In the genomic region with DNA sequence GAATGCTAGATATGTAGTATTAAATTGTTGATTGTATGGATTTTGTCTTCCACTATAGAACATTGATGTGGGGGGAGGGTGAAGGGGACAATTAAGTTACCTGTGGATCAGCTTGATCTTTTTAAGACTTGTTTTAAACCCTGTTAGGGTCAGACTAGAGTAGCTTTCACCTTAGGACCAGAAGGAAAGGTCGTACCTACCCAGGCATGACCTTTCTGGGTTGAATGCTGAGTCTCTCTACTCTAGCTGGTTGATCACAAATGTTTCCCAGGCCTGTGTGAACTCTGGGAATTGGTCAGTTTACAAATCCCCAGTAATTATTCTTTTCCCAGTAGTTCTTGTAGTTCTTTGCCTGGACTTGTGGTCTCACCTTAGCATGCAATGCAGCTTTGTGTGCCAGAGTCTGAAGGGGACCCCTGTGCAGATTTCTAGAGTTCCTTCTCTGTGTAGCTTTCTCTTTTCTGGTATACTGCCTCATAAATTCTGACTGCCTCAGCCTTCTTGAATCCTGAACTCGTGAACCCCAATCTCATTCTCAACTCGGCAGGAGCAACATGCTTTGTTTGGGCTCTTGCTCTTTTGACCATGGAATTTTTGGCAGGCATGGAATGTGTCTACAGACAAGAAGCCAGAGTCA, we compare ENCODE assay signal across 11 cellular contexts. TPM values are rescaled to one million over a fixed set of nuclear protein-coding genes. Genes with fewer than 3 reads are reported as not detected.
DNase-seq lines count a peak whose midpoint lies in the region; ATAC-seq, FAIRE-seq and TF ChIP-seq lines count a peak whose summit lies in the region.
"Had no signal": no experiment of that assay in that cellular context is flagged by ENCODE, and none has a peak within 500 bp of the region (broad histone marks: within the 10 kb centered on the region; RNA-seq: fewer than 3 reads in every experiment).

No MANE protein-coding gene starts in this region.

- H3K9me3 ChIP-seq in thoracic aorta (no peaks in the 10 kb centered on the region), right cardiac atrium (ENCODE audit: control insufficient read depth, low read length) (no peaks in the 10 kb centered on the region)

- WGBS in right cardiac atrium = 60% methylated on average over 3 of the region's 3 CpGs

- peak; percentile 34 for ATAC-seq in activated CD8-positive, alpha-beta memory T cell treated with anti-CD3 and anti-CD28 coated beads, Interleukin-2, amount 10 ng/mL, durations not matched to agents 7 days and 5 days
- peak in 1 of 2 donors; percentile 47 for ATAC-seq in activated naive CD4-positive, alpha-beta T cell treated with anti-CD3 and anti-CD28 coated beads, Interleukin-2, amount 50 U/mL, for 72 hours
- ATAC-seq in thoracic aorta (ENCODE audit: insufficient number of reproducible peaks, low FRiP score, low read depth) = no peak
- ATAC-seq in right cardiac atrium = no peak
- no peak for ATAC-seq in HG03571 (IDR thresholded peaks at IDR 0.05; ENCODE audit: unreplicated experiment)

- intact Hi-C loops in right cardiac atrium (cut with DNase I) = no loop called here

- peak overlapping the region; percentile 82 for H3K27ac Mint-ChIP-seq in activated CD8-positive, alpha-beta memory T cell treated with anti-CD3 and anti-CD28 coated beads, Interleukin-2, amount 10 ng/mL, durations not matched to agents 7 days and 5 days
- peak overlapping the region; percentile 99 to 100 for H3K27ac Mint-ChIP-seq in activated naive CD4-positive, alpha-beta T cell treated with anti-CD3 and anti-CD28 coated beads, Interleukin-2, amount 50 U/mL, for 72 hours
- peak overlapping the region in 4 of 6 donors; percentile 3 to 49 (median 30) for H3K27ac Mint-ChIP-seq in immature natural killer cell
- H3K27ac Mint-ChIP-seq: naive B cell had no signal

- H3K36me3 ChIP-seq in thoracic aorta = peaks cover 3% of the 10 kb centered on the region

- H3K4me3 ChIP-seq in thoracic aorta (peak overlapping the region; percentile 21), right cardiac atrium (ENCODE audit: low read length) (no peak overlapping the region)
- H3K4me3 ChIP-seq: BLaER1 had no signal

- no peak for FAIRE-seq in urothelium cell line (lab: Jason Lieb, UNC)

- CTCF ChIA-PET in activated CD8-positive, alpha-beta memory T cell treated with anti-CD3 and anti-CD28 coated beads, Interleukin-2, amount 10 ng/mL, durations not matched to agents 7 days and 5 days (lab: Charles Lee) = interaction anchor here (1.0 to 3.0 kb wide), 5 partner anchors 8 to 97 kb away, joined by 3 to 17 read pairs (median 4); no protein-coding TSS in a partner anchor

- H3K27me3 ChIP-seq in thoracic aorta (replicated peaks; ENCODE audit: insufficient read depth) = no peaks in the 10 kb centered on the region
- H3K27me3 ChIP-seq in right cardiac atrium (ENCODE audit: control insufficient read depth, insufficient read depth) = no peaks in the 10 kb centered on the region
- H3K27me3 ChIP-seq: BLaER1 had no signal

- H3K4me1 ChIP-seq in thoracic aorta (ENCODE audit: control insufficient read depth in 1 of 2, low read depth in 2 of 2) (peaks cover 26 to 32% of the 10 kb centered on the region in 2 donors), right cardiac atrium (ENCODE audit: control insufficient read depth, insufficient read depth, low read length) (no peaks in the 10 kb centered on the region)
- H3K4me1 ChIP-seq: BLaER1 had no signal

- peak overlapping the region; percentile 25 to 57 for H3K27ac ChIP-seq in thoracic aorta
- no peak overlapping the region for H3K27ac ChIP-seq in right cardiac atrium (ENCODE audit: low read length)
- H3K27ac ChIP-seq: BLaER1 had no signal

- peaks cover 7% of the 10 kb centered on the region for H3K9me3 Mint-ChIP-seq in activated CD8-positive, alpha-beta memory T cell treated with anti-CD3 and anti-CD28 coated beads, Interleukin-2, amount 10 ng/mL, durations not matched to agents 7 days and 5 days (ENCODE audit: low read depth)
- H3K9me3 Mint-ChIP-seq in activated naive CD4-positive, alpha-beta T cell treated with anti-CD3 and anti-CD28 coated beads, Interleukin-2, amount 50 U/mL, for 72 hours = peaks cover 5% of the 10 kb centered on the region in 2 donors
- peaks cover 0 to 6% (median under 1%) of the 10 kb centered on the region in 6 donors for H3K9me3 Mint-ChIP-seq in immature natural killer cell

- peak overlapping the region; percentile 46 for H3K4me3 Mint-ChIP-seq in activated CD8-positive, alpha-beta memory T cell treated with anti-CD3 and anti-CD28 coated beads, Interleukin-2, amount 10 ng/mL, durations not matched to agents 7 days and 5 days
- H3K4me3 Mint-ChIP-seq in immature natural killer cell = no peak overlapping the region
- H3K4me3 Mint-ChIP-seq: naive B cell had no signal

- H3K27me3 Mint-ChIP-seq in activated CD8-positive, alpha-beta memory T cell treated with anti-CD3 and anti-CD28 coated beads, Interleukin-2, amount 10 ng/mL, durations not matched to agents 7 days and 5 days = no peaks in the 10 kb centered on the region
- H3K27me3 Mint-ChIP-seq in immature natural killer cell (ENCODE audit: low read depth in 3 of 3) = peaks cover 0 to 5% (median 0%) of the 10 kb centered on the region in 3 donors
- H3K27me3 Mint-ChIP-seq: naive B cell had no signal

- no peak for TF ChIP-seq CTCF in thoracic aorta (IDR thresholded peaks at IDR 0.05)

- H3K4me1 Mint-ChIP-seq in activated CD8-positive, alpha-beta memory T cell treated with anti-CD3 and anti-CD28 coated beads, Interleukin-2, amount 10 ng/mL, durations not matched to agents 7 days and 5 days = peaks cover 60% of the 10 kb centered on the region
- peaks cover 0 to 7% of the 10 kb centered on the region in 2 donors for H3K4me1 Mint-ChIP-seq in immature natural killer cell
- H3K4me1 Mint-ChIP-seq: naive B cell had no signal

- no peak for DNase-seq in activated CD8-positive, alpha-beta memory T cell treated with anti-CD3 and anti-CD28 coated beads, Interleukin-2, amount 10 ng/mL, durations not matched to agents 7 days and 5 days
- no peak for DNase-seq in activated CD8-positive, alpha-beta memory T cell treated with anti-CD3 and anti-CD28 coated beads for 24 hours
- DNase-seq in activated naive CD4-positive, alpha-beta T cell treated with anti-CD3 and anti-CD28 coated beads, Interleukin-2, amount 50 U/mL, for 72 hours (ENCODE audit: low spot score in 2 of 2) = no peak
- DNase-seq in immature natural killer cell (no peak), thoracic aorta (ENCODE audit: low spot score) (no peak), right cardiac atrium (no peak), urothelium cell line (ENCODE audit: low spot score) (no peak)
- DNase-seq: naive B cell, substantia nigra had no signal

- peaks cover 56% of the 10 kb centered on the region for H3K36me3 Mint-ChIP-seq in activated CD8-positive, alpha-beta memory T cell treated with anti-CD3 and anti-CD28 coated beads, Interleukin-2, amount 10 ng/mL, durations not matched to agents 7 days and 5 days
- H3K36me3 Mint-ChIP-seq in activated naive CD4-positive, alpha-beta T cell treated with anti-CD3 and anti-CD28 coated beads, Interleukin-2, amount 50 U/mL, for 72 hours = peaks cover 38 to 59% of the 10 kb centered on the region in 2 donors
- H3K36me3 Mint-ChIP-seq in immature natural killer cell = peaks cover 13 to 35% (median 19%) of the 10 kb centered on the region in 3 donors

RNA-seq across cellular contexts. Expression of a gene that starts 54.0 kb away (rescaled TPM):
- 100 to 1,000 TPM; 279 to 396 TPM for total RNA-seq in activated CD8-positive, alpha-beta memory T cell treated with anti-CD3 and anti-CD28 coated beads, Interleukin-2, amount 10 ng/mL, durations not matched to agents 7 days and 5 days
- total RNA-seq in activated naive CD4-positive, alpha-beta T cell treated with anti-CD3 and anti-CD28 coated beads, Interleukin-2, amount 50 U/mL, for 72 hours = 100 to 1,000 TPM; 344 to 725 TPM
- polyA plus RNA-seq in immature natural killer cell (10 to 100 TPM; 61.5 to 81.4 (median 66.7) TPM), right cardiac atrium (60.7 TPM)
- total RNA-seq in thoracic aorta (100 to 1,000 TPM; 183 to 728 TPM), right cardiac atrium (100 to 1,000 TPM in 1 of 4 donors, 10 to 100 TPM in 3; 62.7 to 106 (median 70.4) TPM)

RNA-seq across cellular contexts. Expression of a gene that starts 54.3 kb away (rescaled TPM):
- 10 to 100 TPM; 28.2 to 37.8 TPM for total RNA-seq in activated CD8-positive, alpha-beta memory T cell treated with anti-CD3 and anti-CD28 coated beads, Interleukin-2, amount 10 ng/mL, durations not matched to agents 7 days and 5 days
- total RNA-seq in activated naive CD4-positive, alpha-beta T cell treated with anti-CD3 and anti-CD28 coated beads, Interleukin-2, amount 50 U/mL, for 72 hours = 10 to 100 TPM; 18.9 to 42.8 TPM
- polyA plus RNA-seq in immature natural killer cell (10 to 100 TPM in 2 of 3 donors, 1 to 10 TPM in 1; 6.0 to 20.7 (median 13.5) TPM), right cardiac atrium (18.9 TPM)
- total RNA-seq in thoracic aorta (10 to 100 TPM in 1 of 2 donors, 1 to 10 TPM in 1; 8.9 to 30.0 TPM), right cardiac atrium (10 to 100 TPM in 3 of 4 donors, 1 to 10 TPM in 1; 8.0 to 14.8 (median 11.2) TPM)

Comparison
In these comparisons a context has a peak if more than half of its experiments do, and no peak if none do; other contexts are left out.
1. H3K27ac Mint-ChIP-seq: peak in every context shown above with its lines; median percentile 100 in activated naive CD4-positive, alpha-beta T cell treated with anti-CD3 and anti-CD28 coated beads, Interleukin-2, amount 50 U/mL, for 72 hours; 82 in activated CD8-positive, alpha-beta memory T cell treated with anti-CD3 and anti-CD28 coated beads, Interleukin-2, amount 10 ng/mL, durations not matched to agents 7 days and 5 days; 30 in immature natural killer cell.